In the genomic region with DNA sequence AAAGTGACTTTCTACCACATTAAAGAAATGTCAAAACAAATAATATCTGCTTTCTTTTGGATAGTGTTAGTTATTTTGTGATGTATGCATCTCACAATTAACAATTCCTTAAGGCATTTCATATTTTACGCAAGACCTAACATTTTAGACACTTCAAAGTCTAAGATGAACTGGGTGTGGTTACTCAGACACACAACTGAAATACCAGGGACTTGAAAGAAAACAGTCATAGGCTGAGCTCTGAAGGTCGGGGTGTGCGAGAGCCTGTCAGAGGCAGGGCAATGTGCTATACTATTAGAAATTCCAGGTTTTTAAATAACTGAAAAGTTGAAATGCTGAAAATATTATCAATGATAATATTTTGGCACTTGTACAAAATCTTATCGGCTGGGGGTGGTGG, we compare ENCODE assay signal across 17 cellular contexts.
"Had no signal": no experiment of that assay in that cellular context is flagged by ENCODE, and none has a peak within 500 bp of the region (broad histone marks: within the 10 kb centered on the region; RNA-seq: fewer than 3 reads in every experiment).

No MANE protein-coding gene starts in this region.

- H3K9ac ChIP-seq: parathyroid adenoma had no signal

- H3K36me3 ChIP-seq: adrenal gland, stomach, suprapubic skin, tibial nerve had no signal

- DNase-seq: activated CD4-positive, alpha-beta memory T cell treated with anti-CD3 and anti-CD28 coated beads, Interleukin-2, amount 10 ng/mL, durations not matched to agents 7 days and 5 days; activated CD4-positive, alpha-beta T cell treated with anti-CD3 and anti-CD28 coated beads, Interleukin-2, amount 10 ng/mL, durations not matched to agents 24 days and 14 days; activated gamma-delta T cell treated with Interleukin-2 at 50 U/mL for 16 hours; adrenal gland; effector memory CD4-positive, alpha-beta T cell; foreskin melanocyte; glutamatergic neuron; hippocampal formation; stimulated activated CD4-positive, alpha-beta T cell treated with anti-CD3 and anti-CD28 coated beads, Interleukin-15, amount 100 ng/mL, for 24 hours; stomach; T1000 had no signal

- ATAC-seq: sciatic nerve; stimulated activated memory B cell treated with anti-CD40 and anti-IgM and Interleukin-4, amounts not matched to agents 10 μg/mL and 1 μg/mL and 100 μg/mL, for 72 hours had no signal

- H3K27me3 ChIP-seq: adrenal gland, stomach, suprapubic skin, tibial nerve had no signal

- H3K9me3 ChIP-seq: adrenal gland, stomach, suprapubic skin, tibial nerve had no signal

- H3K27ac ChIP-seq: adrenal gland had no signal

- H3K4me1 ChIP-seq: adrenal gland had no signal

- H3K4me2 ChIP-seq: smooth muscle cell had no signal

- H3K4me3 ChIP-seq: adrenal gland, smooth muscle cell, stomach, suprapubic skin, tibial nerve had no signal
